8 cellular contexts compared by ENCODE assay signal in the genomic region with DNA sequence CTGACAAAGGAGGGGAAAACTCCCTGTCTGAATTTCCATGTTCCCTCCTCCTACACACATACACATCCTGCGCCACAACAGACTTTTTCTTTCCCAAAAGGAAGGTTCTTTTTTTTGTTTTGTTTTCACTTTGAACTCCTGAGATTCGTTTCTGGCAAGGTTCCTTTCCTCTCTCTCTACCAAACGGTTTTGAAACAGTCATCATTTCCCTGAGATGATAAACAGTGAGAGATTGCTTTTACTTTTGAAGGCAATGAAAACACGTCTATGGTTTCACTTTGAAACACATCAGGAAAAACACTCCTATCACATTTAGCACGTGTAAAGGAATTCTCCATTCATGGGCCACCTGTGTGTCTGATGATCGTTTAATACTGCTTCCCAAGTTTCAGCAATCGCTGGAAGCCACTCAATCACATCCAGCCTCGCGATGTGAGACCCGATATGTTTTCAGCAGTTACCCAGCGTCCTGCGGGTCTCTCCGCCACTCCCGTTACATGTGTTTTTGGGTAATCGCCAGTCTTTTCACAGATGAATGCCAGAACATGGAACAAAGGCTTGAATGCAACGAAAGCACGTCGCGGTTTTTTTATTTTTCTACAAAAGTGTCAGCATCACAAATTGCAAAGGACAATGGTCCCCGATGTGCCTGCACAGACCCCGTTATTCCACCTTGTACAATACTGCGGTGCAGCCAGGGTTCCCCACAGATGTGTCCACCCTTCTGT.
DNase-seq lines count a peak whose midpoint lies in the region; ATAC-seq, FAIRE-seq and TF ChIP-seq lines count a peak whose summit lies in the region.

No MANE protein-coding gene starts in this region.

- H3K4ac ChIP-seq in H1 (replicated peaks; ENCODE audit: insufficient read length, low read depth, low read length), result no peak overlapping the region

- WGBS in H1 (ENCODE audit: extremely low coverage in 1 of 2, insufficient coverage in 1 of 2, insufficient read length in 1 of 2, insufficient replicate concordance in 2 of 2, low coverage in 1 of 2, low lambda C conversion rate in 2 of 2, missing lambda C conversion rate in 1 of 2), 2 experiments, result 89% methylated on average over 22 of the region's 22 CpGs; no CpG with 5 or more reads in 1 of the 2 experiments
- WGBS in pancreas, 2 donors, result 15 to 21% methylated on average over 22 of the region's 22 CpGs

- H4K5ac ChIP-seq in H1 (ENCODE audit: insufficient read length, low read depth, low read length), result no peak overlapping the region

- H3K23ac ChIP-seq in H1 (ENCODE audit: insufficient read length), result no peak overlapping the region

- no peaks in the 10 kb centered on the region for H3K79me2 ChIP-seq in H1 (ENCODE audit: control insufficient read depth in 1 of 2, insufficient read depth in 2 of 2, low read length in 2 of 2)

- H3K9me3 ChIP-seq in Peyer's patch, result no peaks in the 10 kb centered on the region
- H3K9me3 ChIP-seq in H1 (ENCODE audit: insufficient read depth in 2 of 2, low read depth in 1 of 2, low read length in 1 of 2), result no peaks in the 10 kb centered on the region
- H3K9me3 ChIP-seq in pancreas, result no peaks in the 10 kb centered on the region

- no peaks in the 10 kb centered on the region for H4K20me1 ChIP-seq in H1 (replicated peaks in 1 of 2; ENCODE audit: control insufficient read depth in 1 of 2, insufficient read depth in 2 of 2, low read length in 2 of 2)

- H3K27ac ChIP-seq in Peyer's patch, result no peak overlapping the region
- H3K27ac ChIP-seq in H1 (ENCODE audit: low read depth, low read length), result no peak overlapping the region
- no peak overlapping the region for H3K27ac ChIP-seq in pancreas

- peak overlapping the region; percentile 49; the same call in 1 of the 2 replicates for H2AFZ ChIP-seq in H1 (ENCODE audit: low read length)

- no peak overlapping the region for H4K91ac ChIP-seq in H1 (replicated peaks; ENCODE audit: insufficient read length, low read length)

- 0 out of 2 replicates have a peak overlapping the region, but pooled peaks have one; percentile 18 for H2BK15ac ChIP-seq in H1 (ENCODE audit: low read length)

- ATAC-seq in pancreas (peak in 3 of 4 donors; percentile 20 to 59 (median 41)), HG03378 (IDR thresholded peaks at IDR 0.05; ENCODE audit: unreplicated experiment) (no peak), HG03354 (IDR thresholded peaks at IDR 0.05; ENCODE audit: poor library complexity, severe bottlenecking, unreplicated experiment) (no peak)

- no peak overlapping the region for H2AK5ac ChIP-seq in H1 (ENCODE audit: low read depth, low read length)

- no peaks in the 10 kb centered on the region for H3K27me3 ChIP-seq in Peyer's patch
- H3K27me3 ChIP-seq in H1 (replicated peaks in 1 of 4; ENCODE audit: control insufficient read depth in 3 of 4, extremely low read depth in 1 of 4, insufficient read depth in 3 of 4, low read length in 3 of 4), result no peaks in the 10 kb centered on the region
- H3K27me3 ChIP-seq in pancreas, result no peaks in the 10 kb centered on the region

- H3K79me1 ChIP-seq in H1 (ENCODE audit: low read depth, low read length), result no peaks in the 10 kb centered on the region

- FAIRE-seq in H1 (lab: Jason Lieb, UNC) (no peak), pancreas (lab: Jason Lieb, UNC) (no peak)

- H3K4me3 ChIP-seq in Peyer's patch (peak overlapping the region; percentile 12 to 47 (median 36)), H1 (ENCODE audit: extremely low read depth in 1 of 4, insufficient read depth in 2 of 4, low read depth in 3 of 4, low read length in 4 of 4) (no peak overlapping the region), pancreas (peak overlapping the region in 3 of 4 donors; percentile 5 to 45 (median 28))

- H3K9ac ChIP-seq in H1 (replicated peaks in 1 of 4; ENCODE audit: extremely low read depth in 1 of 4, low read depth in 3 of 4, low read length in 3 of 4), result no peak overlapping the region

- H3K4me2 ChIP-seq in H1 (ENCODE audit: insufficient read depth in 1 of 2, low read depth in 2 of 2, low read length in 2 of 2), result no peak overlapping the region

- H3K23me2 ChIP-seq in H1 (ENCODE audit: low read depth, low read length), result no peaks in the 10 kb centered on the region

- no peak overlapping the region for H3K14ac ChIP-seq in H1 (ENCODE audit: insufficient read length)

- TF ChIP-seq POLR2A in Peyer's patch (IDR thresholded peaks at IDR 0.05), result no peak
- no peak for TF ChIP-seq POLR2A in H1 (IDR thresholded peaks at IDR 0.05; ENCODE audit: control extremely low read depth in 1 of 2, low read depth in 2 of 2, low read length in 2 of 2)

- H2BK20ac ChIP-seq in H1 (ENCODE audit: low read length), result no peak overlapping the region

- H3K4me1 ChIP-seq in Peyer's patch (no peaks in the 10 kb centered on the region), H1 (replicated peaks in 1 of 4; ENCODE audit: control insufficient read depth in 3 of 4, insufficient read depth in 4 of 4, low read length in 3 of 4) (no peaks in the 10 kb centered on the region), pancreas (no peaks in the 10 kb centered on the region)

- H3K56ac ChIP-seq in H1 (replicated peaks; ENCODE audit: insufficient read length, low read depth, low read length), result no peak overlapping the region

- CTCF ChIA-PET in H1 (lab: Charles Lee; ENCODE audit: partially characterized antibody), result interaction anchor here (0.6 to 1.6 kb wide), 3 partner anchors 9 to 50 kb away, joined by 3 to 5 read pairs (median 3); no protein-coding TSS in a partner anchor

- H3K36me3 ChIP-seq in Peyer's patch, result no peaks in the 10 kb centered on the region
- H3K36me3 ChIP-seq in H1 (ENCODE audit: control insufficient read depth in 2 of 4, insufficient read depth in 4 of 4, low read length in 3 of 4), result no peaks in the 10 kb centered on the region
- H3K36me3 ChIP-seq in pancreas, result no peaks in the 10 kb centered on the region

- no peak for TF ChIP-seq RAD21 in H1 (IDR thresholded peaks at IDR 0.05 in 1 of 2, conservative IDR thresholded peaks at IDR 0.05 in 1 of 2; ENCODE audit: low read depth in 2 of 2, low read length in 2 of 2)

- H2BK5ac ChIP-seq in H1 (ENCODE audit: low read depth, low read length), result no peak overlapping the region

- no peak for TF ChIP-seq EP300 in H1 (IDR thresholded peaks at IDR 0.05; ENCODE audit: borderline replicate concordance in 1 of 2, low read depth in 2 of 2, low read length in 2 of 2)

- intact Hi-C loops in pancreas (cut with DNase I), result no loop called here

- H4K8ac ChIP-seq in H1 (ENCODE audit: extremely low read depth, insufficient read depth, low read length), result no peak overlapping the region

- no peak overlapping the region for H2BK120ac ChIP-seq in H1 (replicated peaks; ENCODE audit: low read depth, low read length)

- H3K18ac ChIP-seq in H1 (ENCODE audit: extremely low read depth, low read length), result no peak overlapping the region

- peak; percentile 32 for DNase-seq in DMS53 (lab: John Stamatoyannopoulos, UW)
- DNase-seq in DMS53 treated with DMSO at 0.1 percent for 48 hours (lab: John Stamatoyannopoulos, UW; ENCODE audit: unreplicated experiment), result no peak
- DNase-seq in Peyer's patch, result no peak
- DNase-seq in H1 (ENCODE audit: low read depth in 1 of 2, low spot score in 2 of 2), result no peak
- DNase-seq in pancreas, result no peak
- DNase-seq in GM19238 (ENCODE audit: insufficient read length, low spot score), result no peak

- no peak for TF ChIP-seq CTCF in Peyer's patch (IDR thresholded peaks at IDR 0.05)
- no peak for TF ChIP-seq CTCF in H1 (IDR thresholded peaks at IDR 0.05; ENCODE audit: control extremely low read depth in 1 of 3, insufficient read depth in 1 of 3, low read depth in 1 of 3, low read length in 3 of 3)
- no peak for TF ChIP-seq CTCF in pancreas (IDR thresholded peaks at IDR 0.05)

- POLR2A ChIA-PET in H1 (lab: Charles Lee; ENCODE audit: partially characterized antibody), result no interaction called here

- H2BK12ac ChIP-seq in H1 (ENCODE audit: low read depth, low read length), result no peak overlapping the region

TF ChIP-seq in H1, 55 proteins besides CTCF, POLR2A, EP300 and RAD21:
- TF ChIP-seq CTBP2 (IDR thresholded peaks at IDR 0.05; ENCODE audit: borderline replicate concordance, insufficient read depth, insufficient read length, low read length), result no peak
- no peak for TF ChIP-seq CBX8 (IDR thresholded peaks at IDR 0.05; ENCODE audit: borderline replicate concordance, low read depth, low read length)
- no peak for TF ChIP-seq POU5F1 (IDR thresholded peaks at IDR 0.05; ENCODE audit: low read depth, low read length)
- TF ChIP-seq ZNF274 (IDR thresholded peaks at IDR 0.05; ENCODE audit: borderline replicate concordance, extremely low read depth, low read length), result no peak
- TF ChIP-seq, protein P1, sequence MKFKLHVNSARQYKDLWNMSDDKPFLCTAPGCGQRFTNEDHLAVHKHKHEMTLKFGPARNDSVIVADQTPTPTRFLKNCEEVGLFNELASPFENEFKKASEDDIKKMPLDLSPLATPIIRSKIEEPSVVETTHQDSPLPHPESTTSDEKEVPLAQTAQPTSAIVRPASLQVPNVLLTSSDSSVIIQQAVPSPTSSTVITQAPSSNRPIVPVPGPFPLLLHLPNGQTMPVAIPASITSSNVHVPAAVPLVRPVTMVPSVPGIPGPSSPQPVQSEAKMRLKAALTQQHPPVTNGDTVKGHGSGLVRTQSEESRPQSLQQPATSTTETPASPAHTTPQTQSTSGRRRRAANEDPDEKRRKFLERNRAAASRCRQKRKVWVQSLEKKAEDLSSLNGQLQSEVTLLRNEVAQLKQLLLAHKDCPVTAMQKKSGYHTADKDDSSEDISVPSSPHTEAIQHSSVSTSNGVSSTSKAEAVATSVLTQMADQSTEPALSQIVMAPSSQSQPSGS (IDR thresholded peaks at IDR 0.05; ENCODE audit: low read length), result no peak
- TF ChIP-seq EZH2 (IDR thresholded peaks at IDR 0.05; ENCODE audit: low read depth, low read length, severe bottlenecking), result no peak
- no peak for TF ChIP-seq SP2 (IDR thresholded peaks at IDR 0.05; ENCODE audit: low read length)
- TF ChIP-seq YY1 (IDR thresholded peaks at IDR 0.05; ENCODE audit: low read depth, low read length), result no peak
- TF ChIP-seq RBBP5 (IDR thresholded peaks at IDR 0.05; ENCODE audit: borderline replicate concordance, low read depth, low read length), result no peak
- no peak for TF ChIP-seq SIN3A (conservative IDR thresholded peaks at IDR 0.05 in 1 of 2, IDR thresholded peaks at IDR 0.05 in 1 of 2; ENCODE audit: low read depth in 1 of 2, low read length in 2 of 2)
- no peak for TF ChIP-seq NANOG (IDR thresholded peaks at IDR 0.05; ENCODE audit: insufficient read depth, low read depth, low read length, poor library complexity, severe bottlenecking)
- TF ChIP-seq RNF2 (IDR thresholded peaks at IDR 0.05; ENCODE audit: borderline replicate concordance, low read depth, low read length, missing control alignments, poor library complexity, severe bottlenecking), result no peak
- no peak for TF ChIP-seq POLR2AphosphoS5 (IDR thresholded peaks at IDR 0.05; ENCODE audit: low read depth, low read length)
- TF ChIP-seq GABPA (IDR thresholded peaks at IDR 0.05; ENCODE audit: borderline replicate concordance, insufficient read depth, low read length), result no peak
- TF ChIP-seq FOSL1 (IDR thresholded peaks at IDR 0.05; ENCODE audit: insufficient read depth, low read depth, low read length), result no peak
- TF ChIP-seq TCF12 (IDR thresholded peaks at IDR 0.05; ENCODE audit: low read depth, low read length), result no peak
- no peak for TF ChIP-seq KDM1A (IDR thresholded peaks at IDR 0.05; ENCODE audit: borderline replicate concordance, low read length)
TF ChIP-seq in H1: peak in this region for 0.

Comparison
In these comparisons a context has a peak if more than half of its experiments do, and no peak if none do; other contexts are left out.
1. H3K4me3 ChIP-seq: peak in Peyer's patch (4 of 4) and pancreas (3 of 4); none in H1 (0 of 4).
2. ATAC-seq: peak in pancreas (3 of 4); none in HG03378 (single experiment) and HG03354 (single experiment).